11 cellular contexts compared by ENCODE assay signal in genomic region chr1:24735156-24735618, GRCh38. TPM values are rescaled to one million over a fixed set of nuclear protein-coding genes. Genes with fewer than 3 reads are reported as not detected.
DNase-seq lines count a peak whose midpoint lies in the region; ATAC-seq and TF ChIP-seq lines count a peak whose summit lies in the region.
"Had no signal": no experiment of that assay in that cellular context is flagged by ENCODE, and none has a peak within 500 bp of the region (broad histone marks: within the 10 kb centered on the region; RNA-seq: fewer than 3 reads in every experiment).

No MANE protein-coding gene starts in this region.

- H3K9me3 ChIP-seq in iPS-18a (ENCODE audit: control insufficient read depth, low read depth, low read length) (no peaks in the 10 kb centered on the region), skeletal muscle satellite cell (replicated peaks; ENCODE audit: low read length) (no peaks in the 10 kb centered on the region)
- H3K9me3 ChIP-seq: psoas muscle had no signal

- peaks cover 31% of the 10 kb centered on the region for H3K4me1 ChIP-seq in iPS-18a (ENCODE audit: control insufficient read depth, low read depth, low read length)
- H3K4me1 ChIP-seq in skeletal muscle satellite cell (ENCODE audit: control insufficient read depth, insufficient read depth, low read length), result peaks cover 23% of the 10 kb centered on the region

- H3K4me1 Mint-ChIP-seq in WTC11, result peaks cover 47% of the 10 kb centered on the region

- H3K27ac ChIP-seq in iPS-18a (ENCODE audit: low read length), result peak overlapping the region; percentile 30

- H3K27me3 ChIP-seq in iPS-18a (ENCODE audit: control insufficient read depth, insufficient read depth, low read length) (no peaks in the 10 kb centered on the region), skeletal muscle satellite cell (ENCODE audit: control insufficient read depth, insufficient read depth, low read length) (no peaks in the 10 kb centered on the region)

- DNase-seq in EH (ENCODE audit: low read depth) (peak; percentile 45), WTC11 (ENCODE audit: low spot score) (no peak), left lobe of liver (ENCODE audit: low spot score) (no peak), mucosa of gallbladder (ENCODE audit: low spot score) (no peak)
- no peak for DNase-seq in activated CD8-positive, alpha-beta memory T cell treated with anti-CD3 and anti-CD28 coated beads, Interleukin-2, amount 50 U/mL, for 48 hours
- DNase-seq: activated CD8-positive, alpha-beta T cell treated with anti-CD3 and anti-CD28 coated beads for 36 hours; psoas muscle had no signal

- TF ChIP-seq CTCF in WTC11 (IDR thresholded peaks at IDR 0.05), result no peak

- H3K9ac ChIP-seq in iPS-18a (ENCODE audit: low read length) (no peak overlapping the region), skeletal muscle satellite cell (ENCODE audit: low read depth, low read length) (no peak overlapping the region)

- H3K27ac Mint-ChIP-seq in WTC11, result peak overlapping the region; percentile 88
- H3K27ac Mint-ChIP-seq: activated CD8-positive, alpha-beta T cell treated with anti-CD3 and anti-CD28 coated beads for 36 hours; CD14-positive monocyte had no signal

- POLR2A ChIA-PET in WTC11 (lab: Charles Lee), result interaction anchor here (0.7 kb wide), 1 partner anchor 14 kb away, joined by 3 read pairs; no protein-coding TSS in a partner anchor

- no peaks in the 10 kb centered on the region for H3K27me3 Mint-ChIP-seq in WTC11 (ENCODE audit: low read depth)

- H3K4me3 ChIP-seq in iPS-18a (ENCODE audit: low read length), result no peak overlapping the region
- no peak overlapping the region for H3K4me3 ChIP-seq in skeletal muscle satellite cell (ENCODE audit: low read length)

- CTCF ChIA-PET in WTC11 (lab: Charles Lee), result interaction anchor here (0.7 to 1.7 kb wide), 2 partner anchors 10 to 96 kb away, joined by 4 to 11 read pairs; partner anchors contain the start of gene CLIC4

- no peaks in the 10 kb centered on the region for H3K36me3 Mint-ChIP-seq in WTC11
- H3K36me3 Mint-ChIP-seq: CD14-positive monocyte had no signal

- no peak overlapping the region for H3K4me3 Mint-ChIP-seq in WTC11
- H3K4me3 Mint-ChIP-seq: activated CD8-positive, alpha-beta T cell treated with anti-CD3 and anti-CD28 coated beads for 36 hours; CD14-positive monocyte had no signal

- H3K9me3 Mint-ChIP-seq in WTC11, result no peaks in the 10 kb centered on the region
- H3K9me3 Mint-ChIP-seq: activated CD8-positive, alpha-beta T cell treated with anti-CD3 and anti-CD28 coated beads for 36 hours had no signal

- ATAC-seq in WTC11, result peak; percentile 7
- no peak for ATAC-seq in left lobe of liver
- no peak for ATAC-seq in GM18870 (IDR thresholded peaks at IDR 0.05; ENCODE audit: unreplicated experiment)
- ATAC-seq: activated CD8-positive, alpha-beta T cell treated with anti-CD3 and anti-CD28 coated beads for 36 hours had no signal

- H3K4me2 ChIP-seq in skeletal muscle satellite cell (ENCODE audit: low read length), result peak overlapping the region; percentile 71

- H3K36me3 ChIP-seq in iPS-18a (ENCODE audit: control insufficient read depth, low read depth, low read length), result no peaks in the 10 kb centered on the region
- H3K36me3 ChIP-seq in skeletal muscle satellite cell (ENCODE audit: insufficient read depth, low read length), result no peaks in the 10 kb centered on the region

TF ChIP-seq in WTC11, 78 proteins besides CTCF, POLR2A, EP300 and RAD21 (continues in another document):
- TF ChIP-seq ELF4 (CRISPR knock-in tag; IDR thresholded peaks at IDR 0.05; ENCODE audit: low read depth), result no peak
- TF ChIP-seq TEAD4 (CRISPR knock-in tag; IDR thresholded peaks at IDR 0.05), result no peak
- no peak for TF ChIP-seq NFYB (CRISPR knock-in tag; conservative IDR thresholded peaks at IDR 0.05; ENCODE audit: low read depth)
- no peak for TF ChIP-seq CREB1 (CRISPR knock-in tag; IDR thresholded peaks at IDR 0.05)
- no peak for TF ChIP-seq ZNF512 (CRISPR knock-in tag; IDR thresholded peaks at IDR 0.05; ENCODE audit: borderline replicate concordance)
- no peak for TF ChIP-seq SOX15 (CRISPR knock-in tag; IDR thresholded peaks at IDR 0.05)
- TF ChIP-seq IRF2 (CRISPR knock-in tag; IDR thresholded peaks at IDR 0.05; ENCODE audit: borderline replicate concordance, low read depth), result no peak
- TF ChIP-seq IRF1 (CRISPR knock-in tag; IDR thresholded peaks at IDR 0.05), result no peak
- no peak for TF ChIP-seq E2F5 (CRISPR knock-in tag; IDR thresholded peaks at IDR 0.05)
- TF ChIP-seq FOXP1 (CRISPR knock-in tag; IDR thresholded peaks at IDR 0.05; ENCODE audit: borderline replicate concordance), result no peak
- TF ChIP-seq E2F1 (CRISPR knock-in tag; IDR thresholded peaks at IDR 0.05), result no peak
- no peak for TF ChIP-seq NR2C2 (CRISPR knock-in tag; IDR thresholded peaks at IDR 0.05)
- no peak for TF ChIP-seq GTF2I (CRISPR knock-in tag; conservative IDR thresholded peaks at IDR 0.05)
- TF ChIP-seq MXD4 (CRISPR knock-in tag; IDR thresholded peaks at IDR 0.05; ENCODE audit: borderline replicate concordance), result no peak
- no peak for TF ChIP-seq GABPB1 (CRISPR knock-in tag; IDR thresholded peaks at IDR 0.05)
- TF ChIP-seq PRRX2 (CRISPR knock-in tag; IDR thresholded peaks at IDR 0.05), result no peak
- TF ChIP-seq AFF4 (CRISPR knock-in tag; IDR thresholded peaks at IDR 0.05; ENCODE audit: borderline replicate concordance), result no peak

RNA-seq across cellular contexts. Expression of gene CLIC4, which starts 10.1 kb away (rescaled TPM):
- 248 to 262 TPM (median 260 TPM) in 3 replicates for total RNA-seq in WTC11 (2021)
- total RNA-seq in skeletal muscle satellite cell (2012; rRNA removed), result 271 and 344 TPM in 2 replicates
- total RNA-seq in left lobe of liver, result 54.4 TPM
- total RNA-seq in mucosa of gallbladder, result 204 TPM
